10 cellular contexts compared by ENCODE assay signal in genomic region chr18:8661754-8662573, GRCh38. TPM values are rescaled to one million over a fixed set of nuclear protein-coding genes. Genes with fewer than 3 reads are reported as not detected.
DNase-seq lines count a peak whose midpoint lies in the region; ATAC-seq and TF ChIP-seq lines count a peak whose summit lies in the region.
"Had no signal": no experiment of that assay in that cellular context is flagged by ENCODE, and none has a peak within 500 bp of the region (broad histone marks: within the 10 kb centered on the region; RNA-seq: fewer than 3 reads in every experiment).

No MANE protein-coding gene starts in this region.

- H3K9ac ChIP-seq in iPS-20b (ENCODE audit: low read depth, low read length), result peak overlapping the region; percentile 30; the same call in 1 of the 2 replicates

- H3K36me3 ChIP-seq in iPS-20b (ENCODE audit: insufficient read depth, low read depth, low read length) (no peaks in the 10 kb centered on the region), esophagus muscularis mucosa (no peaks in the 10 kb centered on the region)

- ATAC-seq in GM19328 (IDR thresholded peaks at IDR 0.05; ENCODE audit: unreplicated experiment), result no peak
- ATAC-seq: effector memory CD8-positive, alpha-beta T cell had no signal

- CTCF ChIA-PET in RWPE1 (lab: Yijun Ruan, JAX), result no interaction called here

- TF ChIP-seq CTCF in RWPE1 (conservative IDR thresholded peaks at IDR 0.05; ENCODE audit: low read depth), result no peak
- no peak for TF ChIP-seq CTCF in esophagus muscularis mucosa (IDR thresholded peaks at IDR 0.05)

- H3K27ac ChIP-seq in RWPE1, result peak overlapping the region; percentile 41
- H3K27ac ChIP-seq in iPS-20b (ENCODE audit: low read length), result peak overlapping the region; percentile 7
- H3K27ac ChIP-seq in esophagus muscularis mucosa (replicated peaks in 1 of 4), result no peak overlapping the region
- H3K27ac ChIP-seq: C4-2B had no signal

- intact Hi-C loops in esophagus muscularis mucosa (cut with DNase I), result no loop called here

- TF ChIP-seq EP300 in esophagus muscularis mucosa (IDR thresholded peaks at IDR 0.05), result no peak

- H3K4me3 ChIP-seq in iPS-20b (ENCODE audit: low read length) (peak overlapping the region; percentile 51), esophagus muscularis mucosa (no peak overlapping the region)

- peaks cover 24% of the 10 kb centered on the region for H3K4me1 ChIP-seq in iPS-20b (ENCODE audit: insufficient read depth, low read length)
- peaks cover 0 to 5% (median 0%) of the 10 kb centered on the region in 4 donors for H3K4me1 ChIP-seq in esophagus muscularis mucosa

- WGBS in esophagus muscularis mucosa, result 61% methylated on average over 18 of the region's 18 CpGs

- in situ Hi-C loops in KBM-7 (cut with MboI; ENCODE audit: low pct_unique_long_range_greater_than_20kb, low sequenced_read_pairs), result loop anchor here (25.0 kb wide), 1 partner anchor 325 kb away; no protein-coding TSS in a partner anchor

- DNase-seq in AG08396 (ENCODE audit: low spot score), result peak; percentile 52
- DNase-seq in NCI-H1092 (lab: John Stamatoyannopoulos, UW), result peak; percentile 89
- peak; percentile 36 for DNase-seq in RWPE1 (ENCODE audit: low spot score)
- no peak for DNase-seq in SKM-1 (lab: John Stamatoyannopoulos, UW; ENCODE audit: unreplicated experiment)
- no peak for DNase-seq in esophagus muscularis mucosa (ENCODE audit: extremely low spot score)
- no peak for DNase-seq in KBM-7
- DNase-seq: effector memory CD8-positive, alpha-beta T cell had no signal

- no peaks in the 10 kb centered on the region for H3K9me3 ChIP-seq in iPS-20b (ENCODE audit: insufficient read depth, low read depth, low read length)
- no peaks in the 10 kb centered on the region for H3K9me3 ChIP-seq in esophagus muscularis mucosa

- no peak for TF ChIP-seq POLR2A in esophagus muscularis mucosa (IDR thresholded peaks at IDR 0.05; ENCODE audit: low read depth)

- H3K27me3 ChIP-seq in iPS-20b (ENCODE audit: insufficient read depth, low read length), result no peaks in the 10 kb centered on the region
- H3K27me3 ChIP-seq in esophagus muscularis mucosa, result no peaks in the 10 kb centered on the region

- POLR2A ChIA-PET in RWPE1 (lab: Yijun Ruan, JAX; ENCODE audit: low non-redundant PET), result no interaction called here

RNA-seq across cellular contexts. Expression of gene MTCL1, which starts 43.4 kb away (rescaled TPM):
- 10 to 100 TPM; 32.3 to 48.0 (median 38.6) TPM for total RNA-seq in esophagus muscularis mucosa

RNA-seq across cellular contexts. Expression of gene RAB12, which starts 52.7 kb away (rescaled TPM):
- 10 to 100 TPM; 61.0 to 76.3 (median 68.9) TPM for total RNA-seq in esophagus muscularis mucosa

Comparison
In these comparisons a context has a peak if more than half of its experiments do, and no peak if none do; other contexts are left out.
1. DNase-seq: peak in AG08396 (single experiment), NCI-H1092 (single experiment) and RWPE1 (single experiment); none in SKM-1 (single experiment), esophagus muscularis mucosa (single experiment) and KBM-7 (single experiment).
2. H3K27ac ChIP-seq: peak in RWPE1 (single experiment) and iPS-20b (single experiment); none in esophagus muscularis mucosa (0 of 4).